ENCODE assay signal across 8 cellular contexts in genomic region chr11:16603890-16604783, GRCh38.
DNase-seq lines count a peak whose midpoint lies in the region; ATAC-seq and TF ChIP-seq lines count a peak whose summit lies in the region.

No MANE protein-coding gene starts in this region.

- CTCF ChIA-PET in BJ (lab: Yijun Ruan, JAX) = interaction anchor here (1.1 to 1.2 kb wide), 2 partner anchors 9 to 39 kb away, joined by 3 to 5 read pairs; no protein-coding TSS in a partner anchor

- ATAC-seq in lung (ENCODE audit: insufficient read depth, low FRiP score) (peak; percentile 17), HG02870 (IDR thresholded peaks at IDR 0.05; ENCODE audit: unreplicated experiment) (no peak), GM19023 (IDR thresholded peaks at IDR 0.05; ENCODE audit: unreplicated experiment) (no peak)

- H3K4me3 ChIP-seq in BJ (ENCODE audit: low read depth, low read length) = peak overlapping the region; percentile 53
- H3K4me3 ChIP-seq in duodenal mucosa (ENCODE audit: low read depth in 1 of 2, low read length in 2 of 2) = peak overlapping the region; percentile 78 to 83
- peak overlapping the region; percentile 36 for H3K4me3 ChIP-seq in lung
- peak overlapping the region; percentile 81 to 84 for H3K4me3 ChIP-seq in tibial artery

- H3K27ac ChIP-seq in duodenal mucosa (ENCODE audit: low read depth, low read length) (peak overlapping the region; percentile 78), lung (ENCODE audit: low read depth in 1 of 2, low read length in 1 of 2) (peak overlapping the region; percentile 62 to 98), tibial artery (peak overlapping the region; percentile 95 to 100)

- H3K27me3 ChIP-seq in BJ (ENCODE audit: control insufficient read depth, insufficient read depth, low read length) (peaks cover 13% of the 10 kb centered on the region), duodenal mucosa (ENCODE audit: control insufficient read depth in 1 of 2, insufficient read depth in 2 of 2, low read length in 2 of 2) (peaks cover 17 to 34% of the 10 kb centered on the region in 2 donors), lung (ENCODE audit: control insufficient read depth, insufficient read depth) (no peaks in the 10 kb centered on the region), tibial artery (no peaks in the 10 kb centered on the region)

- H3K4me1 ChIP-seq in duodenal mucosa (ENCODE audit: control insufficient read depth in 1 of 2, insufficient read depth in 2 of 2, low read length in 2 of 2) (peaks cover 6 to 24% of the 10 kb centered on the region in 2 donors), lung (ENCODE audit: control insufficient read depth in 2 of 2, insufficient read depth in 2 of 2, low read length in 2 of 2) (peaks cover 0 to 9% of the 10 kb centered on the region in 2 donors), tibial artery (peaks cover 0 to 41% (median 4%) of the 10 kb centered on the region in 4 donors)

- DNase-seq in BJ (ENCODE audit: low read depth) = no peak
- peak; percentile 20 for DNase-seq in LoVo (ENCODE audit: low spot score)
- DNase-seq in lung (ENCODE audit: low spot score) = no peak
- DNase-seq in tibial artery = peak; percentile 49 to 85
- no peak for DNase-seq in NCI-H226

- peak overlapping the region; percentile 69 to 73 for H3K9ac ChIP-seq in duodenal mucosa (ENCODE audit: low read depth in 1 of 2, low read length in 2 of 2)

- POLR2A ChIA-PET in BJ (lab: Charles Lee) = interaction anchor here (0.6 kb wide), 1 partner anchor 650 kb away, joined by 4 read pairs; no protein-coding TSS in a partner anchor

- no peaks in the 10 kb centered on the region for H3K36me3 ChIP-seq in BJ (ENCODE audit: control insufficient read depth, insufficient read depth, low read length)
- H3K36me3 ChIP-seq in duodenal mucosa (ENCODE audit: control insufficient read depth in 1 of 2, insufficient read depth in 2 of 2, low read length in 2 of 2) = no peaks in the 10 kb centered on the region
- H3K36me3 ChIP-seq in lung (ENCODE audit: control insufficient read depth in 2 of 2, insufficient read depth in 2 of 2, low read length in 2 of 2) = no peaks in the 10 kb centered on the region
- no peaks in the 10 kb centered on the region for H3K36me3 ChIP-seq in tibial artery

- TF ChIP-seq CTCF in BJ (IDR thresholded peaks at IDR 0.05; ENCODE audit: insufficient read depth, low read depth, low read length) (no peak), lung (IDR thresholded peaks at IDR 0.05; ENCODE audit: control extremely low read depth, extremely low read depth) (no peak), tibial artery (IDR thresholded peaks at IDR 0.05) (no peak)

- WGBS in lung, 2 donors = 14 to 18% methylated on average over 53 of the region's 53 CpGs

- H3K9me3 ChIP-seq in duodenal mucosa (ENCODE audit: control insufficient read depth in 1 of 2, low read length in 2 of 2) = no peaks in the 10 kb centered on the region
- peaks cover 0 to 2% of the 10 kb centered on the region in 2 donors for H3K9me3 ChIP-seq in lung (ENCODE audit: control insufficient read depth in 2 of 2, insufficient read depth in 1 of 2, low read length in 1 of 2)
- no peaks in the 10 kb centered on the region for H3K9me3 ChIP-seq in tibial artery

- intact Hi-C loops in tibial artery (cut with DNase I; ENCODE audit: low total_unique reads) = loop anchor here (5.0 to 10.0 kb wide), 3 partner anchors 637 to 1791 kb away; partner anchors contain the start of gene LDHA

Comparison
In these comparisons a context has a peak if more than half of its experiments do, and no peak if none do; other contexts are left out.
1. DNase-seq: peak in LoVo (single experiment) and tibial artery (2 of 2); none in BJ (single experiment), lung (single experiment) and NCI-H226 (single experiment).
2. Peak in every context shown above with its lines, with median percentiles within 50 percentile points of each other: H3K4me3 ChIP-seq and H3K27ac ChIP-seq.